ENCODE assay signal across 7 cellular contexts in genomic region chr1:188244681-188245080, GRCh38.
"Had no signal": no experiment of that assay in that cellular context is flagged by ENCODE, and none has a peak within 500 bp of the region (broad histone marks: within the 10 kb centered on the region; RNA-seq: fewer than 3 reads in every experiment).

No MANE protein-coding gene starts in this region.

- H3K4me3 ChIP-seq: K562 had no signal

- ATAC-seq: HepG2, K562 had no signal

- DNase-seq: IMR-90, KBM-7, KG1 had no signal

- H3K9ac ChIP-seq: KMS-11 had no signal

- H3K27ac ChIP-seq: HL-60, KMS-11 had no signal
